ENCODE assay signal across 14 cellular contexts in the genomic region with DNA sequence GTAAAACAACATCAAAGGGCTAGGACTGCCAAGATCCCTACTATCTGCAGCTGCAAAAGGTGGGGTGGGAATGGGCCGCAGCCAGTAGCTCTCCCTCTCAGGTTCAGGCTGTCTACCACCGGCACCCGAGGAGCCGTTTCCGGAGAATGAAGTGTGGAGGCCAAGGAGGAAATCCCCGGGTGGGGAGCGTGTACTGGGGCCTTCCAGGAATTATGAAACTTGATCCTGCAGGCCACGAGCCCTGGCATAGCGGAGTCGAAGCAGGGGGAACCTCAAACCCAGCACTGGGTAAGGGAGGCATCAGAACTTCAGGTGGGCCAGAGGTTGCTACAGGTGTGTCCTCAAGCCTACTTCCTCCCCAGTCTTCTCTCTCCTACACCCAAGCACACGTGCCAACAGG. TPM values are rescaled to one million over a fixed set of nuclear protein-coding genes. Genes with fewer than 3 reads are reported as not detected.
DNase-seq lines count a peak whose midpoint lies in the region; ATAC-seq and TF ChIP-seq lines count a peak whose summit lies in the region.
"Had no signal": no experiment of that assay in that cellular context is flagged by ENCODE, and none has a peak within 500 bp of the region (broad histone marks: within the 10 kb centered on the region; RNA-seq: fewer than 3 reads in every experiment).

No MANE protein-coding gene starts in this region.

- DNase-seq in RWPE2 (ENCODE audit: low spot score), result no peak
- DNase-seq in epithelial cell of esophagus (ENCODE audit: low read depth), result peak; percentile 20
- DNase-seq in right lobe of liver, result no peak
- DNase-seq in stomach, result no peak
- DNase-seq in AML-193 (lab: John Stamatoyannopoulos, UW), result no peak
- no peak for DNase-seq in DMS53 treated with DMSO at 0.1 percent for 48 hours (lab: John Stamatoyannopoulos, UW; ENCODE audit: unreplicated experiment)
- DNase-seq: BE2C; cortex of kidney; NCI-H1092 treated with DMSO at 0.1 percent for 48 hours; NCI-H748 treated with DMSO at 0.1 percent for 48 hours; nephron progenitor cell; stimulated activated CD4-positive, alpha-beta T cell treated with anti-CD3 and anti-CD28 coated beads, Interleukin-4, amount 100 ng/mL, for 24 hours had no signal

- H3K27me3 ChIP-seq in RWPE2 (ENCODE audit: insufficient read depth, poor library complexity, severe bottlenecking) (no peaks in the 10 kb centered on the region), right lobe of liver (no peaks in the 10 kb centered on the region), stomach (no peaks in the 10 kb centered on the region)
- H3K27me3 ChIP-seq: BE2C had no signal

- H3K4me1 ChIP-seq in RWPE2 (ENCODE audit: insufficient read depth, poor library complexity, severe bottlenecking), result peaks cover 14% of the 10 kb centered on the region
- H3K4me1 ChIP-seq in right lobe of liver, result peaks cover 0 to 13% (median 0%) of the 10 kb centered on the region in 4 donors
- peaks cover 32 to 69% (median 61%) of the 10 kb centered on the region in 4 donors for H3K4me1 ChIP-seq in stomach
- H3K4me1 ChIP-seq: BE2C had no signal

- H3K4me3 ChIP-seq in RWPE2 (ENCODE audit: severe bottlenecking) (no peak overlapping the region), epithelial cell of esophagus (ENCODE audit: low read length) (no peak overlapping the region), right lobe of liver (no peak overlapping the region), stomach (peak overlapping the region in 1 of 4 donors; percentile 14)

- WGBS in right lobe of liver (ENCODE audit: insufficient coverage, low coverage, low lambda C conversion rate, missing lambda C conversion rate), result 50% methylated on average over 1 of the region's 11 CpGs
- 24 to 32% (median 28%) methylated on average over 11 of the region's 11 CpGs for WGBS in stomach, 5 donors

- H3K9me3 ChIP-seq in RWPE2 (ENCODE audit: severe bottlenecking) (no peaks in the 10 kb centered on the region), right lobe of liver (no peaks in the 10 kb centered on the region), stomach (no peaks in the 10 kb centered on the region)
- H3K9me3 ChIP-seq: BE2C had no signal

- TF ChIP-seq EP300 in stomach (IDR thresholded peaks at IDR 0.05), result no peak

- TF ChIP-seq POLR2A in right lobe of liver (IDR thresholded peaks at IDR 0.05) (no peak), stomach (IDR thresholded peaks at IDR 0.05) (no peak)

- intact Hi-C loops in right lobe of liver (cut with DNase I) (loop anchor here (10.0 kb wide), 2 partner anchors 146 to 236 kb away; a partner anchor contains a TSS), stomach (cut with DNase I; ENCODE audit: low total_unique reads) (loop anchor here (10.0 kb wide), 1 partner anchor 146 kb away; no protein-coding TSS in a partner anchor)

- ATAC-seq in RWPE2 (ENCODE audit: low read depth) (no peak), right lobe of liver (peak in 3 of 4 donors; percentile 7 to 22 (median 18)), HG02840 (IDR thresholded peaks at IDR 0.05; ENCODE audit: low FRiP score, unreplicated experiment) (no peak), GM21381 (IDR thresholded peaks at IDR 0.05; ENCODE audit: unreplicated experiment) (no peak)

- no peak for TF ChIP-seq CTCF in RWPE2 (IDR thresholded peaks at IDR 0.05; ENCODE audit: poor library complexity, severe bottlenecking)
- TF ChIP-seq CTCF in epithelial cell of esophagus (IDR thresholded peaks at IDR 0.05; ENCODE audit: insufficient read depth, low read depth, low read length, missing control alignments), result no peak
- TF ChIP-seq CTCF in right lobe of liver (IDR thresholded peaks at IDR 0.05), result no peak
- no peak for TF ChIP-seq CTCF in stomach (IDR thresholded peaks at IDR 0.05)

- H3K27ac ChIP-seq in RWPE2 (ENCODE audit: poor library complexity, severe bottlenecking) (peak overlapping the region; percentile 53), right lobe of liver (peak overlapping the region in 2 of 3 donors; percentile 6 to 54), stomach (peak overlapping the region; percentile 74 to 97 (median 79))

- H3K36me3 ChIP-seq in RWPE2 (ENCODE audit: low read depth) (no peaks in the 10 kb centered on the region), right lobe of liver (peaks cover 0 to 15% (median 2%) of the 10 kb centered on the region in 4 donors), stomach (peaks cover 41 to 66% (median 60%) of the 10 kb centered on the region in 4 donors)
- H3K36me3 ChIP-seq: BE2C had no signal

RNA-seq across cellular contexts. Expression of a gene that starts 5.1 kb away (rescaled TPM):
- total RNA-seq in right lobe of liver (10 to 100 TPM; 12.7 to 22.6 (median 18.2) TPM), stomach (10 to 100 TPM; 38.0 to 97.6 (median 93.4) TPM)
- polyA plus RNA-seq in stomach, result 10 to 100 TPM; 22.9 to 27.1 (median 26.6) TPM

RNA-seq across cellular contexts. Expression of a gene that starts 18.8 kb away (rescaled TPM):
- total RNA-seq in right lobe of liver (10 to 100 TPM; 56.6 to 94.7 (median 68.3) TPM), stomach (100 to 1,000 TPM in 3 of 5 donors, 10 to 100 TPM in 2; 74.2 to 158 (median 107) TPM)
- 10 to 100 TPM; 45.2 to 61.3 (median 54.4) TPM for polyA plus RNA-seq in stomach

RNA-seq across cellular contexts. Expression of a gene that starts 51.3 kb away (rescaled TPM):
- total RNA-seq in right lobe of liver (10 to 100 TPM; 24.0 to 43.4 (median 29.8) TPM), stomach (10 to 100 TPM; 12.1 to 61.7 (median 23.9) TPM)
- 10 to 100 TPM; 19.5 to 27.0 (median 21.8) TPM for polyA plus RNA-seq in stomach

RNA-seq across cellular contexts. Expression of a gene that starts 55.3 kb away (rescaled TPM):
- total RNA-seq in right lobe of liver (10 to 100 TPM; 33.9 to 58.6 (median 47.6) TPM), stomach (10 to 100 TPM; 18.2 to 87.5 (median 53.5) TPM)
- 10 to 100 TPM; 18.0 to 40.5 (median 32.9) TPM for polyA plus RNA-seq in stomach

Comparison
In these comparisons a context has a peak if more than half of its experiments do, and no peak if none do; other contexts are left out.
1. ATAC-seq: peak in right lobe of liver (3 of 4); none in RWPE2 (single experiment), HG02840 (single experiment) and GM21381 (single experiment).
2. Peak in every context shown above with its lines, with median percentiles within 50 percentile points of each other: H3K27ac ChIP-seq.